Comparison of ENCODE assay signal across 8 cellular contexts in the genomic region with DNA sequence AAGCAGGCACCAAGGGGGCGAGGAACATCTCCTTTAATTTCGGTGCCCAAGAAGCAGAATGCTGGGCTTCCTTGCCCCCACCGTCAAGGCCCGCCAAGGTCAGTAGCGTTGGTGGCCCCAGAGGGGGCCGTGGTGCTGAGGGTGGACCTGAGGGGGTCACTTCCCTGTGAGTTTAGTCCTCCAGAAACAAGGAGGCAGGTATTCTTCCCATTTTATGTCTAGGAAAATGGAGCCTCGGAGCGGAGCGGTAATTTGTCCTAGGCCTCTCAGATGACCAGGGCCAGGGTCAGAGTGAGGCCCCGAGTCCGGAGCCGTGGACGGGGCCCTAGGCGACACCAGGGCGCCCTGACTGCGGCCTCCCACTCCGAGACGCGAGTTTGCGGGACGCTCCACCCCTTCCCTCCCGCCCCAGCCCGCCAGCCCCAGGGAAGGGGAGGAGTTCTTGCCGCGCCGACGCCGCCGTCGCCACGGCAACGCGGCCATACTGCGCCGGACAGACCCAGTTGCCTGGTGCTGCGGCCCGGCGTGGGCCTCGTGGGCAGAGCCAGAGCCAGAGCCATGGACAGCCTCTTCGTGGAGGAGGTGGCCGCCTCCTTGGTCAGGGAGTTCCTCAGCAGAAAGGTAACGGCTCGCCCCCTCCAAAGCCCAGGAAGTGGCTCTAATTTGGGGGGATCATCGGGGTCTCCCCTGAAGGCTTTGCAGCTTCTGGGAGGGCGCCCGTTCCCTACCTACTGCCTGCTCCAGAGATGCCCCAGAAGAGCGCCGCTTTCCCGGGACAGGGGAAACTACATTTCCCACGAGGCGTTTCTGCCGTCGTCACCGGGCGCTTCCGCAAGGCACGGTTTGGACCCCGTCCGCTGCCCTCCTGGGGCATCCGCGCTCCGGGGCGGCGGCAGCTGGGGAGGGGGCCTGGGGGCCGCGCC. TPM values are rescaled to one million over a fixed set of nuclear protein-coding genes. Genes with fewer than 3 reads are reported as not detected.
DNase-seq lines count a peak whose midpoint lies in the region; ATAC-seq and TF ChIP-seq lines count a peak whose summit lies in the region.

A gene (plus strand): TSS at position 482 of the 923 bp plus-strand sequence. CDS start 77 bp downstream, at position 559.

- H3K79me2 ChIP-seq in smooth muscle cell (ENCODE audit: low read depth): peaks cover 22% of the 10 kb centered on the region

- in situ Hi-C loops in GM13977 (cut with MboI; ENCODE audit: low pct_unique_long_range_greater_than_20kb, low sequenced_read_pairs, unreplicated experiment): no loop called here

- peak within 1 kb of the TSS; percentile 88 for H2AFZ ChIP-seq in smooth muscle cell (ENCODE audit: low read depth)

- peak within 1 kb of the TSS; percentile 85 to 91 (median 85) for H3K4me3 Mint-ChIP-seq in immature natural killer cell

- H3K9me3 ChIP-seq in smooth muscle cell (replicated peaks; ENCODE audit: low read depth): no peaks in the 10 kb centered on the region

- H3K4me1 ChIP-seq in smooth muscle cell (ENCODE audit: low read depth): peaks cover 6% of the 10 kb centered on the region

- peak; percentile 89 for ATAC-seq in HG02840 (IDR thresholded peaks at IDR 0.05; ENCODE audit: low FRiP score, unreplicated experiment)

- H3K36me3 ChIP-seq in smooth muscle cell (ENCODE audit: low read depth): no peaks in the 10 kb centered on the region

- H3K9me3 Mint-ChIP-seq in immature natural killer cell: no peaks in the 10 kb centered on the region

- H3K4me3 ChIP-seq in cardiac fibroblast (replicated peaks in 1 of 2; ENCODE audit: low read depth in 2 of 2, low read length in 2 of 2) (peak within 1 kb of the TSS; percentile 66 to 67), smooth muscle cell (peak within 1 kb of the TSS; percentile 80)

- peaks cover 7 to 10% of the 10 kb centered on the region in 2 donors for H3K4me1 Mint-ChIP-seq in immature natural killer cell

- DNase-seq in GM13977 (ENCODE audit: low spot score) (peak; percentile 89), NCI-H2081 (lab: John Stamatoyannopoulos, UW) (peak; percentile 72 to 85), cardiac fibroblast (ENCODE audit: low read depth in 2 of 2) (peak; percentile 69 to 89), immature natural killer cell (peak; percentile 55 to 67 (median 66)), smooth muscle cell (lab: John Stamatoyannopoulos, UW; ENCODE audit: unreplicated experiment) (peak; percentile 48)
- DNase-seq in activated CD4-positive, CD25-positive, alpha-beta regulatory T cell (lab: John Stamatoyannopoulos, UW): peak; percentile 37 to 49 (median 44)
- no peak for DNase-seq in NK-92 treated with Interleukin-12 subunit alpha and Interleukin-12 subunit beta, amount 100 ng/mL, for 24 hours (lab: John Stamatoyannopoulos, UW)

- H3K27me3 ChIP-seq in smooth muscle cell (ENCODE audit: low read depth): no peaks in the 10 kb centered on the region

- peaks cover 2% of the 10 kb centered on the region in 3 donors for H3K27me3 Mint-ChIP-seq in immature natural killer cell (ENCODE audit: low read depth in 3 of 3)

- H3F3A ChIP-seq in smooth muscle cell (ENCODE audit: low read depth): no peaks in the 10 kb centered on the region

- H3K36me3 Mint-ChIP-seq in immature natural killer cell: no peaks in the 10 kb centered on the region

- H3K27ac ChIP-seq in smooth muscle cell (ENCODE audit: low read depth): peak within 1 kb of the TSS; percentile 77

- no peaks in the 10 kb centered on the region for H4K20me1 ChIP-seq in smooth muscle cell (ENCODE audit: low read depth)

- peak within 1 kb of the TSS; percentile 81 for H3K9ac ChIP-seq in smooth muscle cell (ENCODE audit: low read depth)

- H3K4me2 ChIP-seq in smooth muscle cell: peak within 1 kb of the TSS; percentile 96

- H3K27ac Mint-ChIP-seq in immature natural killer cell: peak within 1 kb of the TSS in 5 of 6 donors; percentile 17 to 82 (median 47)

- no peak for TF ChIP-seq CTCF in GM13977 (IDR thresholded peaks at IDR 0.05; ENCODE audit: extremely low read depth, insufficient read depth, missing control alignments)
- no peak for TF ChIP-seq CTCF in cardiac fibroblast (IDR thresholded peaks at IDR 0.05; ENCODE audit: low read depth, low read length)
- TF ChIP-seq CTCF in smooth muscle cell (IDR thresholded peaks at IDR 0.05; ENCODE audit: borderline replicate concordance, insufficient read depth, poor library complexity, severe bottlenecking): no peak

- 7% methylated on average over 56 of the region's 66 CpGs for WGBS in smooth muscle cell (ENCODE audit: low lambda C conversion rate)

RNA-seq across cellular contexts. Expression of the gene that starts here (rescaled TPM):
- polyA plus RNA-seq in immature natural killer cell (under 1 TPM in 2 of 3 donors, not detected in 1; 0.45 to 0.71 TPM), smooth muscle cell (4.9 and 6.0 TPM in 2 replicates)
- total RNA-seq in smooth muscle cell: 5.3 and 7.3 TPM in 2 replicates

Comparison
In these comparisons a context has a peak if more than half of its experiments do, and no peak if none do; other contexts are left out.
1. Peak in DNase-seq in immature natural killer cell; RNA of the gene not detected or under 1 TPM.